Comparison of ENCODE assay signal across 18 cellular contexts in genomic region chr15:96693515-96693914, GRCh38.
DNase-seq lines count a peak whose midpoint lies in the region; ATAC-seq and TF ChIP-seq lines count a peak whose summit lies in the region.
"Had no signal": no experiment of that assay in that cellular context is flagged by ENCODE, and none has a peak within 500 bp of the region (broad histone marks: within the 10 kb centered on the region; RNA-seq: fewer than 3 reads in every experiment).

No MANE protein-coding gene starts in this region.

- peaks cover 4% of the 10 kb centered on the region for H3K36me3 Mint-ChIP-seq in nephron progenitor cell (ENCODE audit: low read depth)
- H3K36me3 Mint-ChIP-seq: CD4-positive, CD25-positive, alpha-beta regulatory T cell had no signal

- peak; percentile 21; the same call in 1 of the 2 replicates for ATAC-seq in Panc1
- no peak for ATAC-seq in upper lobe of right lung
- no peak for ATAC-seq in lower lobe of right lung

- no TSS peak for BruUV-seq in Panc1 (replicated peaks; lab: Mats Ljungman, UMichigan)

- H3K4me1 Mint-ChIP-seq in nephron progenitor cell = peaks cover 45% of the 10 kb centered on the region
- H3K4me1 Mint-ChIP-seq: CD4-positive, CD25-positive, alpha-beta regulatory T cell; CD8-positive, alpha-beta memory T cell had no signal

- intact Hi-C loops in Panc1 (cut with micrococcal nuclease; ENCODE audit: unreplicated experiment) (no loop called here), upper lobe of right lung (cut with DNase I) (no loop called here), lower lobe of right lung (cut with DNase I) (no loop called here)

- H3K4me3 Mint-ChIP-seq in nephron progenitor cell = no peak overlapping the region
- H3K4me3 Mint-ChIP-seq: CD4-positive, CD25-positive, alpha-beta regulatory T cell; CD8-positive, alpha-beta memory T cell; HFFc6 had no signal

- CTCF ChIA-PET in Panc1 (lab: Charles Lee) = no interaction called here

- POLR2A ChIA-PET in Panc1 (lab: Charles Lee) = no interaction called here

- TF ChIP-seq CTCF in Panc1 (IDR thresholded peaks at IDR 0.05) = no peak
- TF ChIP-seq CTCF in nephron progenitor cell (IDR thresholded peaks at IDR 0.05) = no peak
- no peak for TF ChIP-seq CTCF in upper lobe of right lung (IDR thresholded peaks at IDR 0.05)
- TF ChIP-seq CTCF in lower lobe of right lung (IDR thresholded peaks at IDR 0.05) = no peak

- peak overlapping the region; percentile 7 for H3K27ac Mint-ChIP-seq in nephron progenitor cell
- H3K27ac Mint-ChIP-seq: CD4-positive, CD25-positive, alpha-beta regulatory T cell; CD8-positive, alpha-beta memory T cell; HFFc6 had no signal

- no peaks in the 10 kb centered on the region for H3K9me3 ChIP-seq in Panc1 (ENCODE audit: control insufficient read depth, insufficient read depth, low read depth, low read length)
- H3K9me3 ChIP-seq in upper lobe of right lung = no peaks in the 10 kb centered on the region
- no peaks in the 10 kb centered on the region for H3K9me3 ChIP-seq in lower lobe of right lung
- H3K9me3 ChIP-seq: BE2C, Caco-2, HAP-1 had no signal

- H3K27ac ChIP-seq in Panc1 (ENCODE audit: low read length) (no peak overlapping the region), upper lobe of right lung (no peak overlapping the region), lower lobe of right lung (no peak overlapping the region)
- H3K27ac ChIP-seq: GM23248, HL-60 had no signal

- peak; percentile 77 for DNase-seq in DMS114 treated with DMSO at 0.1 percent for 48 hours (lab: John Stamatoyannopoulos, UW; ENCODE audit: unreplicated experiment)
- DNase-seq in Panc1 (ENCODE audit: low read depth, low spot score) = no peak
- DNase-seq in nephron progenitor cell = no peak
- no peak for DNase-seq in upper lobe of right lung
- DNase-seq in lower lobe of right lung = no peak
- DNase-seq in NAMALWA (ENCODE audit: low spot score) = no peak
- DNase-seq: ACHN; BE2C; C1 segment of cervical spinal cord; CD4-positive, CD25-positive, alpha-beta regulatory T cell; CD8-positive, alpha-beta memory T cell; DMS79 treated with DMSO at 0.1 percent for 48 hours; GF-D8; GM23248; HFFc6 had no signal

- no peaks in the 10 kb centered on the region for H3K27me3 ChIP-seq in Panc1 (ENCODE audit: control insufficient read depth, insufficient read depth, low read length)
- H3K27me3 ChIP-seq in upper lobe of right lung = no peaks in the 10 kb centered on the region
- no peaks in the 10 kb centered on the region for H3K27me3 ChIP-seq in lower lobe of right lung (ENCODE audit: low read depth)
- H3K27me3 ChIP-seq: BE2C had no signal

- in situ Hi-C loops in Panc1 (cut with HindIII; ENCODE audit: low pct_unique_long_range_greater_than_20kb, low sequenced_read_pairs) = no loop called here

- H3K9me3 Mint-ChIP-seq in nephron progenitor cell = no peaks in the 10 kb centered on the region

- no peak overlapping the region for H3K4me3 ChIP-seq in Panc1 (ENCODE audit: low read depth in 2 of 2, low read length in 2 of 2)
- H3K4me3 ChIP-seq in upper lobe of right lung = no peak overlapping the region
- H3K4me3 ChIP-seq in lower lobe of right lung = no peak overlapping the region
- H3K4me3 ChIP-seq: GM23248, HAP-1 had no signal

- H3K4me1 ChIP-seq in Panc1 (ENCODE audit: control insufficient read depth, insufficient read depth, low read length) = peaks cover 11% of the 10 kb centered on the region
- no peaks in the 10 kb centered on the region for H3K4me1 ChIP-seq in upper lobe of right lung
- peaks cover 6% of the 10 kb centered on the region for H3K4me1 ChIP-seq in lower lobe of right lung
- H3K4me1 ChIP-seq: BE2C, HAP-1 had no signal

- peaks cover 3% of the 10 kb centered on the region for H3K27me3 Mint-ChIP-seq in nephron progenitor cell (ENCODE audit: low read depth, poor library complexity)
- H3K27me3 Mint-ChIP-seq: CD4-positive, CD25-positive, alpha-beta regulatory T cell; CD8-positive, alpha-beta memory T cell had no signal

- H3K36me3 ChIP-seq in Panc1 (ENCODE audit: control insufficient read depth, insufficient read depth, low read length) = no peaks in the 10 kb centered on the region; the same call in 1 of the 2 replicates
- no peaks in the 10 kb centered on the region for H3K36me3 ChIP-seq in upper lobe of right lung
- H3K36me3 ChIP-seq in lower lobe of right lung = no peaks in the 10 kb centered on the region
- H3K36me3 ChIP-seq: BE2C, HAP-1 had no signal
